20 cellular contexts compared by ENCODE assay signal in genomic region chr9:85114799-85115198, GRCh38.
DNase-seq lines count a peak whose midpoint lies in the region; ATAC-seq, FAIRE-seq and TF ChIP-seq lines count a peak whose summit lies in the region.
"Had no signal": no experiment of that assay in that cellular context is flagged by ENCODE, and none has a peak within 500 bp of the region (broad histone marks: within the 10 kb centered on the region; RNA-seq: fewer than 3 reads in every experiment).

No MANE protein-coding gene starts in this region.

- no peaks in the 10 kb centered on the region for H3K27me3 ChIP-seq in OCI-LY3 (ENCODE audit: low read depth, low read length)
- H3K27me3 ChIP-seq: MG63 had no signal

- no peaks in the 10 kb centered on the region for H3K36me3 ChIP-seq in OCI-LY3 (replicated peaks; ENCODE audit: low read depth, low read length)
- H3K36me3 ChIP-seq: MG63 had no signal

- peak overlapping the region; percentile 25; the same call in 1 of the 2 replicates for H3K4me2 ChIP-seq in OCI-LY3 (ENCODE audit: low read length)

- peaks cover 22% of the 10 kb centered on the region for H3K4me1 ChIP-seq in OCI-LY3 (ENCODE audit: low read length)

- H3K4me3 ChIP-seq in OCI-LY3 (ENCODE audit: low read length) (no peak overlapping the region), epithelial cell of esophagus (ENCODE audit: low read length) (no peak overlapping the region)
- H3K4me3 ChIP-seq: MG63 had no signal

- no peaks in the 10 kb centered on the region for H4K20me1 ChIP-seq in OCI-LY3 (ENCODE audit: insufficient read depth, low read length)

- no peak overlapping the region for H3K27ac ChIP-seq in OCI-LY3 (ENCODE audit: low read length)

- H3K9ac ChIP-seq in OCI-LY3 (ENCODE audit: low read length), result no peak overlapping the region

- no peaks in the 10 kb centered on the region for H3K79me2 ChIP-seq in OCI-LY3 (ENCODE audit: low read length)

- no peaks in the 10 kb centered on the region for H3K9me3 ChIP-seq in OCI-LY3 (ENCODE audit: insufficient read depth, low read length)
- H3K9me3 ChIP-seq: MG63 had no signal

- ATAC-seq in GM21360 (IDR thresholded peaks at IDR 0.05; ENCODE audit: unreplicated experiment), result no peak
- no peak for ATAC-seq in GM18502 (IDR thresholded peaks at IDR 0.05; ENCODE audit: poor library complexity, unreplicated experiment)

- H2AFZ ChIP-seq in OCI-LY3 (ENCODE audit: low read depth, low read length), result no peak overlapping the region

- peak; percentile 12 for DNase-seq in NCI-H748 (lab: John Stamatoyannopoulos, UW; ENCODE audit: unreplicated experiment)
- DNase-seq in NCI-H748 treated with DMSO at 0.1 percent for 48 hours (lab: John Stamatoyannopoulos, UW), result no peak
- peak; percentile 95 for DNase-seq in epithelial cell of esophagus (ENCODE audit: low read depth)
- DNase-seq in urothelium cell line (ENCODE audit: low spot score), result peak; percentile 6
- no peak for DNase-seq in stimulated activated CD4-positive, alpha-beta T cell treated with anti-CD3 and anti-CD28 coated beads, Interleukin-2, amount 100 ng/mL, for 24 hours
- DNase-seq: 8988T; Calu3; CD4-positive, alpha-beta memory T cell; H9; KG1; MG63; NCI-H1092 treated with DMSO at 0.1 percent for 48 hours; NCI-H1694; NCI-H226; NCI-H526; NK-92 treated with Interleukin-12 subunit alpha and Interleukin-12 subunit beta, amount 100 ng/mL, for 24 hours; SW 1271 had no signal

- no peak for FAIRE-seq in urothelium cell line (lab: Jason Lieb, UNC)

- no peak for TF ChIP-seq CTCF in OCI-LY3 (IDR thresholded peaks at IDR 0.05; ENCODE audit: low read depth, low read length)
- TF ChIP-seq CTCF in epithelial cell of esophagus (IDR thresholded peaks at IDR 0.05; ENCODE audit: insufficient read depth, low read depth, low read length, missing control alignments), result no peak

Comparison
In these comparisons a context has a peak if more than half of its experiments do, and no peak if none do; other contexts are left out.
1. DNase-seq: peak in NCI-H748 (single experiment), epithelial cell of esophagus (single experiment) and urothelium cell line (single experiment); none in NCI-H748 treated with DMSO at 0.1 percent for 48 hours (single experiment) and stimulated activated CD4-positive, alpha-beta T cell treated with anti-CD3 and anti-CD28 coated beads, Interleukin-2, amount 100 ng/mL, for 24 hours (0 of 2).